In the genomic region with DNA sequence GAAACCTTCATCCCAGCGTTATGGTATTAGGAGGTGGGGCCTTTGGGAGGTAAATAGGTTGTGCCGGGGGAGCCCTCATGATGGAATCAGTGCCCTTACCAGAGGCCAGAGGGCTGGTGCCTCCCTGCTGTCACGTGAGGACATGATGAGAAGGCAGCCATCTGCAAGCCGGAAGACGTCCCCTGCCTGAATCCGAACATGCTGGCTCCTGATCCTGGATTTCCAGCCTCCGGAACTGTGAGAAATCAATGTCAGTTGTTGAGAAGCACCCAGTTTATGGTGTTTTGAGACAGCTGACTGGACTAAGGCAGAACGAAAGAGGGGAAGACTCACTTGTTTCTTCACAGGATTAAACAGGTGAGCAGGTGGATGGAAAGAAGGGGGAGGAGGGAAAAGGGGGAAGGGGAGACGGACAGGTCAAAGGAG, we compare ENCODE assay signal across 13 cellular contexts. TPM values are rescaled to one million over a fixed set of nuclear protein-coding genes. Genes with fewer than 3 reads are reported as not detected.
DNase-seq lines count a peak whose midpoint lies in the region; ATAC-seq and TF ChIP-seq lines count a peak whose summit lies in the region.
"Had no signal": no experiment of that assay in that cellular context is flagged by ENCODE, and none has a peak within 500 bp of the region (broad histone marks: within the 10 kb centered on the region; RNA-seq: fewer than 3 reads in every experiment).

No MANE protein-coding gene starts in this region.

- H3K4me3 Mint-ChIP-seq in activated CD4-positive, alpha-beta memory T cell treated with anti-CD3 and anti-CD28 coated beads, Interleukin-2, amount 10 ng/mL, durations not matched to agents 7 days and 5 days: peak overlapping the region; percentile 65
- no peak overlapping the region for H3K4me3 Mint-ChIP-seq in activated CD4-positive, alpha-beta memory T cell treated with anti-CD3 and anti-CD28 coated beads for 36 hours
- H3K4me3 Mint-ChIP-seq in stimulated activated naive B cell treated with anti-CD40 and anti-IgM and Interleukin-4, amounts not matched to agents 10 μg/mL and 1 μg/mL and 100 μg/mL, for 72 hours: peak overlapping the region in 1 of 2 donors; percentile 82

- no peak for DNase-seq in activated CD4-positive, alpha-beta memory T cell treated with anti-CD3 and anti-CD28 coated beads, Interleukin-2, amount 10 ng/mL, durations not matched to agents 7 days and 5 days
- DNase-seq in activated CD4-positive, alpha-beta memory T cell treated with anti-CD3 and anti-CD28 coated beads for 36 hours: no peak
- DNase-seq in SJCRH30 (peak; percentile 61 to 74), left ventricle myocardium inferior (no peak), UCSD-AML1 (lab: John Stamatoyannopoulos, UW; ENCODE audit: unreplicated experiment) (no peak)
- DNase-seq in stimulated activated naive B cell treated with anti-CD40 and anti-IgM and Interleukin-4, amounts not matched to agents 10 μg/mL and 1 μg/mL and 100 μg/mL, for 72 hours: no peak
- DNase-seq: ACHN; activated naive CD4-positive, alpha-beta T cell treated with Interleukin-2 at 50 U/mL for 16 hours; NCI-H1436 treated with DMSO at 0.1 percent for 48 hours; RPMI8226 had no signal

- H3K36me3 Mint-ChIP-seq in activated CD4-positive, alpha-beta memory T cell treated with anti-CD3 and anti-CD28 coated beads, Interleukin-2, amount 10 ng/mL, durations not matched to agents 7 days and 5 days (ENCODE audit: low read depth): no peaks in the 10 kb centered on the region
- no peaks in the 10 kb centered on the region for H3K36me3 Mint-ChIP-seq in activated CD4-positive, alpha-beta memory T cell treated with anti-CD3 and anti-CD28 coated beads for 36 hours
- no peaks in the 10 kb centered on the region for H3K36me3 Mint-ChIP-seq in stimulated activated naive B cell treated with anti-CD40 and anti-IgM and Interleukin-4, amounts not matched to agents 10 μg/mL and 1 μg/mL and 100 μg/mL, for 72 hours

- H3K36me3 ChIP-seq in SJCRH30 (no peaks in the 10 kb centered on the region), left ventricle myocardium inferior (no peaks in the 10 kb centered on the region)

- no peaks in the 10 kb centered on the region for H3K27me3 ChIP-seq in SJCRH30
- no peaks in the 10 kb centered on the region for H3K27me3 ChIP-seq in left ventricle myocardium inferior (ENCODE audit: low read depth)

- H3K4me3 ChIP-seq in SJCRH30 (peak overlapping the region; percentile 46; the same call in 1 of the 2 replicates), left ventricle myocardium inferior (no peak overlapping the region)

- H3K27me3 Mint-ChIP-seq in activated CD4-positive, alpha-beta memory T cell treated with anti-CD3 and anti-CD28 coated beads, Interleukin-2, amount 10 ng/mL, durations not matched to agents 7 days and 5 days: peaks cover 2% of the 10 kb centered on the region
- H3K27me3 Mint-ChIP-seq in activated CD4-positive, alpha-beta memory T cell treated with anti-CD3 and anti-CD28 coated beads for 36 hours: no peaks in the 10 kb centered on the region
- H3K27me3 Mint-ChIP-seq in stimulated activated naive B cell treated with anti-CD40 and anti-IgM and Interleukin-4, amounts not matched to agents 10 μg/mL and 1 μg/mL and 100 μg/mL, for 72 hours: no peaks in the 10 kb centered on the region

- TF ChIP-seq CTCF in left ventricle myocardium inferior (IDR thresholded peaks at IDR 0.05; ENCODE audit: borderline replicate concordance): no peak

- CTCF ChIA-PET in activated CD4-positive, alpha-beta memory T cell treated with anti-CD3 and anti-CD28 coated beads, Interleukin-2, amount 10 ng/mL, durations not matched to agents 7 days and 5 days (lab: Charles Lee): interaction anchor here (1.2 to 4.6 kb wide), 2 partner anchors 37 to 45 kb away, joined by 3 to 52 read pairs; no protein-coding TSS in a partner anchor
- CTCF ChIA-PET in activated CD4-positive, alpha-beta memory T cell treated with anti-CD3 and anti-CD28 coated beads for 36 hours (lab: Charles Lee): interaction anchor here (1.2 to 2.9 kb wide), 3 partner anchors 18 to 217 kb away, joined by 3 to 13 read pairs (median 8); no protein-coding TSS in a partner anchor

- H3K4me1 Mint-ChIP-seq in activated CD4-positive, alpha-beta memory T cell treated with anti-CD3 and anti-CD28 coated beads, Interleukin-2, amount 10 ng/mL, durations not matched to agents 7 days and 5 days: peaks cover 48% of the 10 kb centered on the region
- H3K4me1 Mint-ChIP-seq in activated CD4-positive, alpha-beta memory T cell treated with anti-CD3 and anti-CD28 coated beads for 36 hours (ENCODE audit: low read depth): peaks cover 27% of the 10 kb centered on the region
- peaks cover 33 to 54% of the 10 kb centered on the region in 2 donors for H3K4me1 Mint-ChIP-seq in stimulated activated naive B cell treated with anti-CD40 and anti-IgM and Interleukin-4, amounts not matched to agents 10 μg/mL and 1 μg/mL and 100 μg/mL, for 72 hours

- no peak for ATAC-seq in stimulated activated naive B cell treated with anti-CD40 and anti-IgM and Interleukin-4, amounts not matched to agents 10 μg/mL and 1 μg/mL and 100 μg/mL, for 72 hours (replicated peaks)
- no peak for ATAC-seq in HG02610 (IDR thresholded peaks at IDR 0.05; ENCODE audit: unreplicated experiment)
- ATAC-seq in GM18868 (IDR thresholded peaks at IDR 0.05; ENCODE audit: unreplicated experiment): no peak

- intact Hi-C loops in activated CD4-positive, alpha-beta memory T cell treated with anti-CD3 and anti-CD28 coated beads for 36 hours (cut with micrococcal nuclease): no loop called here
- intact Hi-C loops in left ventricle myocardium inferior (cut with micrococcal nuclease): no loop called here

- H3K9me3 ChIP-seq in SJCRH30 (replicated peaks) (no peaks in the 10 kb centered on the region), left ventricle myocardium inferior (replicated peaks) (peaks cover 5% of the 10 kb centered on the region)

- H3K4me1 ChIP-seq in SJCRH30 (peaks cover 8% of the 10 kb centered on the region; the same call in 1 of the 2 replicates), left ventricle myocardium inferior (peaks cover 52% of the 10 kb centered on the region)

- no peak overlapping the region for H3K27ac Mint-ChIP-seq in activated CD4-positive, alpha-beta memory T cell treated with anti-CD3 and anti-CD28 coated beads, Interleukin-2, amount 10 ng/mL, durations not matched to agents 7 days and 5 days
- no peak overlapping the region for H3K27ac Mint-ChIP-seq in activated CD4-positive, alpha-beta memory T cell treated with anti-CD3 and anti-CD28 coated beads for 36 hours
- H3K27ac Mint-ChIP-seq in stimulated activated naive B cell treated with anti-CD40 and anti-IgM and Interleukin-4, amounts not matched to agents 10 μg/mL and 1 μg/mL and 100 μg/mL, for 72 hours: peak overlapping the region; percentile 93

- no peaks in the 10 kb centered on the region for H3K9me3 Mint-ChIP-seq in activated CD4-positive, alpha-beta memory T cell treated with anti-CD3 and anti-CD28 coated beads, Interleukin-2, amount 10 ng/mL, durations not matched to agents 7 days and 5 days
- no peaks in the 10 kb centered on the region for H3K9me3 Mint-ChIP-seq in activated CD4-positive, alpha-beta memory T cell treated with anti-CD3 and anti-CD28 coated beads for 36 hours
- no peaks in the 10 kb centered on the region for H3K9me3 Mint-ChIP-seq in stimulated activated naive B cell treated with anti-CD40 and anti-IgM and Interleukin-4, amounts not matched to agents 10 μg/mL and 1 μg/mL and 100 μg/mL, for 72 hours

- no peak overlapping the region for H3K27ac ChIP-seq in SJCRH30
- H3K27ac ChIP-seq in left ventricle myocardium inferior (replicated peaks): peak overlapping the region; percentile 91

- POLR2A ChIA-PET in activated CD4-positive, alpha-beta memory T cell treated with anti-CD3 and anti-CD28 coated beads, Interleukin-2, amount 10 ng/mL, durations not matched to agents 7 days and 5 days (lab: Charles Lee): interaction anchor here (5.2 kb wide), 1 partner anchor 14 kb away, joined by 88 read pairs; a partner anchor contains a TSS
- POLR2A ChIA-PET in activated CD4-positive, alpha-beta memory T cell treated with anti-CD3 and anti-CD28 coated beads for 36 hours (lab: Charles Lee): interaction anchor here (1.4 kb wide), 1 partner anchor 13 kb away, joined by 3 read pairs; a partner anchor contains a TSS

RNA-seq across cellular contexts. Expression of a gene that starts 13.0 kb away (rescaled TPM):
- total RNA-seq in activated CD4-positive, alpha-beta memory T cell treated with anti-CD3 and anti-CD28 coated beads, Interleukin-2, amount 10 ng/mL, durations not matched to agents 7 days and 5 days: 10 to 100 TPM; 14.4 to 16.0 TPM
- total RNA-seq in activated CD4-positive, alpha-beta memory T cell treated with anti-CD3 and anti-CD28 coated beads for 36 hours: 1 to 10 TPM; 5.6 to 6.1 TPM
- total RNA-seq in SJCRH30 (2014; rRNA removed; shearing (Covaris generic)): 0.04 and 0.10 TPM in 2 replicates
- 20.8 TPM for total RNA-seq in left ventricle myocardium inferior

RNA-seq across cellular contexts. Expression of a gene that starts 49.9 kb away (rescaled TPM):
- total RNA-seq in activated CD4-positive, alpha-beta memory T cell treated with anti-CD3 and anti-CD28 coated beads, Interleukin-2, amount 10 ng/mL, durations not matched to agents 7 days and 5 days: under 1 TPM; 0.40 to 0.71 TPM
- total RNA-seq in activated CD4-positive, alpha-beta memory T cell treated with anti-CD3 and anti-CD28 coated beads for 36 hours: under 1 TPM in 1 of 2 experiments, not detected in 1; 0.07 TPM
- total RNA-seq in SJCRH30 (2014; rRNA removed; shearing (Covaris generic)): not detected in 2 replicates
- 3.3 TPM for total RNA-seq in left ventricle myocardium inferior
- total RNA-seq: HT-29 had no signal

Comparison
In these comparisons a context has a peak if more than half of its experiments do, and no peak if none do; other contexts are left out.
1. DNase-seq: peak in SJCRH30 (2 of 2); none in activated CD4-positive, alpha-beta memory T cell treated with anti-CD3 and anti-CD28 coated beads, Interleukin-2, amount 10 ng/mL, durations not matched to agents 7 days and 5 days (single experiment), activated CD4-positive, alpha-beta memory T cell treated with anti-CD3 and anti-CD28 coated beads for 36 hours (single experiment), left ventricle myocardium inferior (single experiment), stimulated activated naive B cell treated with anti-CD40 and anti-IgM and Interleukin-4, amounts not matched to agents 10 μg/mL and 1 μg/mL and 100 μg/mL, for 72 hours (single experiment) and UCSD-AML1 (single experiment).